Comparison of ENCODE assay signal across 10 cellular contexts in genomic region chr1:172814428-172814827, GRCh38.
"Had no signal": no experiment of that assay in that cellular context is flagged by ENCODE, and none has a peak within 500 bp of the region (broad histone marks: within the 10 kb centered on the region; RNA-seq: fewer than 3 reads in every experiment).

No MANE protein-coding gene starts in this region.

- H2AFZ ChIP-seq: GM23338 had no signal

- ATAC-seq: GM23338 had no signal

- DNase-seq: H9, HCEC 1CT, HFFc6, IMR-90, KBM-7 had no signal

- H3K9ac ChIP-seq: KMS-11 had no signal

- H3K4me2 ChIP-seq: GM23338, KMS-11 had no signal

- H3K4me3 ChIP-seq: GM23338 had no signal

- H3K27ac ChIP-seq: KMS-11 had no signal

- FAIRE-seq: H1, H54, HTR-8/SVneo had no signal
